In the genomic region with DNA sequence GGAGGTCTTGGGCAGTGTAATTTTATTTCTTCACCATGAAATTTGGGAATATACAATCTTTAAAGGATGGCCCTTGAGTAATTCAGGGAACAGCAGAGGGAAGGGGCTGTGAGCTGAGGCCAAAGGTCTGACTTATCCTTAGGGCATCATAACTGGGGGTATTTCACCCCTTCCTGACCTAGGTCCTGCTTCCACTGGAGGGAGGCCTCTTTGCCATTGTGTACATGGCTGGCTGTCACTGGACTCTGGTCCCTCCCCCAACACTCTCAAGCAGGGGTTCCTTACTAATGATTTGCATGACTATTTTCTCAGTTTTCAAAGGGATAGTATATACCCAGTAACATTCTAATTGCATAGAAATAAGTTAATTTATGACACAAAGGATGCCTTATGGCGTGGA, we compare ENCODE assay signal across 8 cellular contexts. TPM values are rescaled to one million over a fixed set of nuclear protein-coding genes. Genes with fewer than 3 reads are reported as not detected.
"Had no signal": no experiment of that assay in that cellular context is flagged by ENCODE, and none has a peak within 500 bp of the region (broad histone marks: within the 10 kb centered on the region; RNA-seq: fewer than 3 reads in every experiment).

No MANE protein-coding gene starts in this region.

- ATAC-seq: HCT116 had no signal

- H3K9me3 ChIP-seq: HAP-1 had no signal

- H2AFZ ChIP-seq: GM23248 had no signal

- H3K27ac ChIP-seq: GM23248 had no signal

- H3K4me3 ChIP-seq: GM23248, HAP-1 had no signal

- H3K36me3 ChIP-seq: HAP-1 had no signal

- H3K9ac ChIP-seq: GM23248 had no signal

- DNase-seq: GM23248, GOT3, H7, KG1 had no signal

RNA-seq across cellular contexts. Expression of a gene that starts 7.2 kb away (rescaled TPM):
- polyA plus RNA-seq: IgD-negative memory B cell had no signal

RNA-seq across cellular contexts. Expression of a gene that starts 16.7 kb away (rescaled TPM):
- total RNA-seq: GM23248, H4, H7 had no signal
- polyA plus RNA-seq: GM23248, IgD-negative memory B cell had no signal
